In the genomic region with DNA sequence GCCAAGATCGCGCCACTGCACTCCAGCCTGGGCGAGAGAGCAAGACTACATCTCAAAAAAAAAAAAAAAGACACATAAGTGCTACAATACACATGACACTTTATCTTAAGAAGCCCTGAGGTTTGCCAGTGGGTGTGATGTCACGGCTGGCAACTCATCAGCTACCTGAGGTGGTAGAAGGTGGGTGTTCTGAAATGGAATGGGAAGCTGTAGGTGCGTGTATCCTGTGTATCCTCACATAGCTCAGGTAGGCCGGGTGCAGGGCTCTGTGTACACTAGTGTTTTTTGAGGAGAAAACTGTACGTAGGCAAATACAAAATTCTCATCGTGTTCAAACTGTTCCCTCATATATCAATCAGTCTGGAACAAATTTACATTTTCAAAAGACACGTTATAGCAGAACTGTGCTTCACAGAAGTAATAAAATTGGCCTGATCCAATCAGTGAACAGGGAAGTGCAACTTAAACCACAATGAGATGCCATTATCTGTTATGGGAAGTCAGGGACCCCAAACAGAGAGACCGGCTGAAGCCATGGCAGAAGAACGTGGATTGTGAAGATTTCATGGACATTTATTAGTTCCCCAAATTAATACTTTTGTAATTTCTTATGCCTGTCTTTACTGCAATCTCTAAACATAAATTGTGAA, we compare ENCODE assay signal across 1 cellular context.
TF ChIP-seq lines count a peak whose summit lies in the region.

No MANE protein-coding gene starts in this region.

TF ChIP-seq in K562, 482 proteins besides CTCF, POLR2A, EP300 and RAD21 (continued from another document):
- TF ChIP-seq RHOXF2B (CRISPR knock-in tag; conservative IDR thresholded peaks at IDR 0.05) (no peak), ASH1L (IDR thresholded peaks at IDR 0.05; ENCODE audit: borderline replicate concordance, low read depth, partially characterized antibody) (no peak)
